Comparison of ENCODE assay signal across 16 cellular contexts in the genomic region with DNA sequence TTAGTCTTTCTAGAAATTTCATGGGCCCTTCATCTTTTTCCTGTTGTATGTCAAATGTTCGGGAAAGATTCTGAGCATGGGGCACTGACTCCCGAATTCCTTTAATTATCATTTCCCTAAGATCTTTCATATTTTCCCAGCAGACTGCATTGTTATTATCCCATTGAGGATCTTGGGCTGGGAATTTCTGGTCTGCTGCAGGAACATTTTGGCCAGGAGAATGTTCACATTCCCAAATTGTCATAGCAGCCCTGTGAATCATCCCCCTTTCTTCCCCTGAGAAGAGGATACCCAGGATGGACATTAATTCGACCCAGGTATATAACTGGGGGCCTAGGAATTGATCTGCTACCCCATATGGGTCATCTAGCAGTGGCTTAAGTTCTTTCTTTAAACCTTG.
A peak's percentile ranks its signal among the peaks of the same experiment; 100 is the strongest.
DNase-seq lines count a peak whose midpoint lies in the region; ATAC-seq and TF ChIP-seq lines count a peak whose summit lies in the region.
"Had no signal": no experiment of that assay in that cellular context is flagged by ENCODE, and none has a peak within 500 bp of the region (broad histone marks: within the 10 kb centered on the region; RNA-seq: fewer than 3 reads in every experiment).

No MANE protein-coding gene starts in this region.

- H3K79me2 ChIP-seq in fibroblast of lung (ENCODE audit: control insufficient read depth, insufficient read depth, low read length) (no peaks in the 10 kb centered on the region), osteoblast (ENCODE audit: insufficient read depth, low read length) (no peaks in the 10 kb centered on the region)

- H3K4me3 ChIP-seq in AG10803 (ENCODE audit: low read length) = no peak overlapping the region
- no peak overlapping the region for H3K4me3 ChIP-seq in fibroblast of lung (replicated peaks in 1 of 4; ENCODE audit: control extremely low read depth in 1 of 4, insufficient read depth in 1 of 4, low read depth in 3 of 4, low read length in 4 of 4)
- no peak overlapping the region for H3K4me3 ChIP-seq in osteoblast (ENCODE audit: insufficient read depth, low read length)
- H3K4me3 ChIP-seq: GM12878 had no signal

- H2AFZ ChIP-seq in fibroblast of lung (ENCODE audit: low read length) (no peak overlapping the region), osteoblast (ENCODE audit: low read length) (no peak overlapping the region)

- no peak overlapping the region for H3K9ac ChIP-seq in fibroblast of lung (ENCODE audit: insufficient read depth, low read length)

- H3K27ac ChIP-seq in fibroblast of lung (ENCODE audit: insufficient read depth, low read length) = peak overlapping the region; percentile 74
- peak overlapping the region; percentile 97 for H3K27ac ChIP-seq in osteoblast (ENCODE audit: low read depth, low read length)

- H3K9me3 ChIP-seq in fibroblast of lung (ENCODE audit: control insufficient read depth, insufficient read depth, low read depth, low read length) (peaks cover 4% of the 10 kb centered on the region), osteoblast (ENCODE audit: low read depth, low read length) (peaks cover 20% of the 10 kb centered on the region)
- H3K9me3 ChIP-seq: BE2C had no signal

- H3K4me1 ChIP-seq in fibroblast of lung (ENCODE audit: control insufficient read depth, extremely low read depth, insufficient read depth, low read length) (peaks cover 20% of the 10 kb centered on the region), osteoblast (ENCODE audit: insufficient read depth, low read length) (peaks cover 24% of the 10 kb centered on the region)
- H3K4me1 ChIP-seq: BE2C had no signal

- TF ChIP-seq CTCF in AG10803 (conservative IDR thresholded peaks at IDR 0.05; ENCODE audit: low read length) (no peak), fibroblast of lung (conservative IDR thresholded peaks at IDR 0.05 in 1 of 2, IDR thresholded peaks at IDR 0.05 in 1 of 2; ENCODE audit: low read depth in 1 of 2, low read length in 2 of 2) (no peak), osteoblast (IDR thresholded peaks at IDR 0.05; ENCODE audit: extremely low read depth, low read depth, low read length) (no peak)

- H4K20me1 ChIP-seq in fibroblast of lung (ENCODE audit: control insufficient read depth, extremely low read depth, insufficient read depth, low read length) (no peaks in the 10 kb centered on the region), osteoblast (ENCODE audit: insufficient read depth, low read length) (no peaks in the 10 kb centered on the region)

- ATAC-seq in GM19395 (IDR thresholded peaks at IDR 0.05; ENCODE audit: unreplicated experiment) = no peak
- ATAC-seq in GM19328 (IDR thresholded peaks at IDR 0.05; ENCODE audit: unreplicated experiment) = no peak
- ATAC-seq: GM12878, Panc1 had no signal

- H3K4me2 ChIP-seq in fibroblast of lung (ENCODE audit: extremely low read depth, insufficient read depth, low read length) (no peak overlapping the region), osteoblast (ENCODE audit: insufficient read depth, low read length) (peak overlapping the region; percentile 66)

- peaks cover 2% of the 10 kb centered on the region for H3K36me3 ChIP-seq in fibroblast of lung (ENCODE audit: control insufficient read depth, insufficient read depth, low read length)
- H3K36me3 ChIP-seq in osteoblast (ENCODE audit: insufficient read depth, low read length) = peaks cover 27% of the 10 kb centered on the region
- H3K36me3 ChIP-seq: BE2C had no signal

- H3K27me3 ChIP-seq in fibroblast of lung (ENCODE audit: control insufficient read depth, insufficient read depth, low read length) (no peaks in the 10 kb centered on the region), osteoblast (ENCODE audit: insufficient read depth, low read length) (no peaks in the 10 kb centered on the region)

- DNase-seq in AG10803 (ENCODE audit: low read depth) (peak; percentile 54), LHCN-M2 (ENCODE audit: low read depth) (peak; percentile 53), fibroblast of lung (ENCODE audit: low read depth in 2 of 2) (peak in 1 of 2 donors; percentile 46), osteoblast (ENCODE audit: insufficient read length, low spot score, missing footprints) (no peak), dedifferentiated amniotic fluid mesenchymal stem cell (ENCODE audit: extremely low spot score) (no peak), NCI-H82 (lab: John Stamatoyannopoulos, UW) (no peak)
- DNase-seq: ACHN, BE2C, NCI-H1092, NCI-H1694 treated with DMSO at 0.1 percent for 48 hours, NCI-H446, SHP77 had no signal

Comparison
In these comparisons a context has a peak if more than half of its experiments do, and no peak if none do; other contexts are left out.
1. DNase-seq: peak in AG10803 (single experiment) and LHCN-M2 (single experiment); none in osteoblast (single experiment), dedifferentiated amniotic fluid mesenchymal stem cell (single experiment) and NCI-H82 (single experiment).